In genomic region chr20:23722851-23723250, GRCh38 we compare ENCODE assay signal across 4 cellular contexts. TPM values are rescaled to one million over a fixed set of nuclear protein-coding genes. Genes with fewer than 3 reads are reported as not detected.
"Had no signal": no experiment of that assay in that cellular context is flagged by ENCODE, and none has a peak within 500 bp of the region (broad histone marks: within the 10 kb centered on the region; RNA-seq: fewer than 3 reads in every experiment).

No MANE protein-coding gene starts in this region.

RNA-seq across cellular contexts. Expression of gene CST1, which starts 27.9 kb away (rescaled TPM):
- total RNA-seq: LHCN-M2, MCF 10A, OCI-LY7 had no signal

RNA-seq across cellular contexts. Expression of gene CST4, which starts 34.0 kb away (rescaled TPM):
- total RNA-seq: LHCN-M2, MCF 10A, OCI-LY7, SK-MEL-5 had no signal
